10 cellular contexts compared by ENCODE assay signal in genomic region chr9:95313010-95313498, GRCh38. TPM values are rescaled to one million over a fixed set of nuclear protein-coding genes. Genes with fewer than 3 reads are reported as not detected.
DNase-seq lines count a peak whose midpoint lies in the region; ATAC-seq, FAIRE-seq and TF ChIP-seq lines count a peak whose summit lies in the region.
"Had no signal": no experiment of that assay in that cellular context is flagged by ENCODE, and none has a peak within 500 bp of the region (broad histone marks: within the 10 kb centered on the region; RNA-seq: fewer than 3 reads in every experiment).

No MANE protein-coding gene starts in this region.

- intact Hi-C loops in dendritic cell treated with granulocyte-macrophage colony-stimulating factor and Interleukin-4, amounts not matched to agents 40 ng/mL and 50 ng/mL, for 4 days (cut with micrococcal nuclease) = loop anchor here (10.0 kb wide), 1 partner anchor 562 kb away; the partner anchor contains the start of gene ERCC6L2
- intact Hi-C loops in HepG2 (cut with micrococcal nuclease; ENCODE audit: unreplicated experiment) = no loop called here

- H3K4me3 ChIP-seq in GM23338 (peak overlapping the region; percentile 68), HepG2 (replicated peaks in 1 of 3; ENCODE audit: insufficient read depth in 1 of 3, low read depth in 2 of 3, low read length in 3 of 3) (peak overlapping the region; percentile 21 to 60 (median 47)), subcutaneous abdominal adipose tissue (ENCODE audit: low read depth in 1 of 5, low read length in 5 of 5) (peak overlapping the region; percentile 49 to 66 (median 61))

- no peak overlapping the region for H3K27ac Mint-ChIP-seq in GM23338
- no peak overlapping the region for H3K27ac Mint-ChIP-seq in dendritic cell treated with granulocyte-macrophage colony-stimulating factor and Interleukin-4, amounts not matched to agents 40 ng/mL and 50 ng/mL, for 4 days

- no peak for TF ChIP-seq CTCF in GM23338 (conservative IDR thresholded peaks at IDR 0.05; ENCODE audit: low read depth in 2 of 2)
- TF ChIP-seq CTCF in HepG2 (CRISPR knock-in tag; IDR thresholded peaks at IDR 0.05) = no peak

- no peaks in the 10 kb centered on the region for H3K9me2 ChIP-seq in GM23338 (ENCODE audit: insufficient read depth)

- POLR2A ChIA-PET in HepG2 (lab: Yijun Ruan, JAX) = no interaction called here

- TF ChIP-seq RAD21 in HepG2 (CRISPR knock-in tag; IDR thresholded peaks at IDR 0.05) = no peak

- peak overlapping the region; percentile 83 for H3K4me3 Mint-ChIP-seq in GM23338
- H3K4me3 Mint-ChIP-seq in dendritic cell treated with granulocyte-macrophage colony-stimulating factor and Interleukin-4, amounts not matched to agents 40 ng/mL and 50 ng/mL, for 4 days = peak overlapping the region; percentile 72

- H3K4me1 ChIP-seq in GM23338 (ENCODE audit: insufficient read depth) (peaks cover 9% of the 10 kb centered on the region), HepG2 (ENCODE audit: insufficient read depth, low read length) (peaks cover 49% of the 10 kb centered on the region), subcutaneous abdominal adipose tissue (ENCODE audit: control insufficient read depth in 5 of 5, insufficient read depth in 5 of 5, low read length in 5 of 5) (peaks cover 3 to 18% (median 15%) of the 10 kb centered on the region in 5 donors)

- peaks cover 57% of the 10 kb centered on the region for H3K79me2 ChIP-seq in GM23338 (replicated peaks; ENCODE audit: insufficient read depth)
- H3K79me2 ChIP-seq in HepG2 (ENCODE audit: insufficient read depth, low read length) = peaks cover 51% of the 10 kb centered on the region

- 0 out of 2 replicates have a peak, but pooled peaks cover 4% of the 10 kb centered on the region for H3F3A ChIP-seq in GM23338 (replicated peaks; ENCODE audit: low read depth)

- FAIRE-seq in HepG2 (lab: Jason Lieb, UNC) = no peak
- FAIRE-seq: GM18507, islet of Langerhans had no signal

- peaks cover 3% of the 10 kb centered on the region for H3K27me3 Mint-ChIP-seq in GM23338 (ENCODE audit: insufficient read depth, low read depth, poor library complexity)
- H3K27me3 Mint-ChIP-seq in dendritic cell treated with granulocyte-macrophage colony-stimulating factor and Interleukin-4, amounts not matched to agents 40 ng/mL and 50 ng/mL, for 4 days = peaks cover 23% of the 10 kb centered on the region

- H2AFZ ChIP-seq in GM23338 = peak overlapping the region; percentile 77; the same call in 1 of the 2 replicates
- H2AFZ ChIP-seq in HepG2 (ENCODE audit: low read length) = no peak overlapping the region

- H3K27ac ChIP-seq in GM23338 (ENCODE audit: low read depth) (no peak overlapping the region), HepG2 (ENCODE audit: extremely low read length, insufficient read depth, low read length) (no peak overlapping the region), subcutaneous abdominal adipose tissue (ENCODE audit: low read depth, low read length) (no peak overlapping the region)

- H3K4me1 Mint-ChIP-seq in GM23338 = peaks cover 23% of the 10 kb centered on the region
- H3K4me1 Mint-ChIP-seq in dendritic cell treated with granulocyte-macrophage colony-stimulating factor and Interleukin-4, amounts not matched to agents 40 ng/mL and 50 ng/mL, for 4 days (ENCODE audit: low read depth) = peaks cover 26% of the 10 kb centered on the region

- no peaks in the 10 kb centered on the region for H3K9me3 Mint-ChIP-seq in GM23338
- no peaks in the 10 kb centered on the region for H3K9me3 Mint-ChIP-seq in dendritic cell treated with granulocyte-macrophage colony-stimulating factor and Interleukin-4, amounts not matched to agents 40 ng/mL and 50 ng/mL, for 4 days

- CTCF ChIA-PET in HepG2 (lab: Yijun Ruan, JAX; ENCODE audit: low intra/inter-chr PET ratio, low total read pairs) = no interaction called here

- ATAC-seq in GM23338 (peak; percentile 65), HepG2 (peak; percentile 64), HG02798 (IDR thresholded peaks at IDR 0.05; ENCODE audit: poor library complexity, unreplicated experiment) (no peak), GM21717 (IDR thresholded peaks at IDR 0.05; ENCODE audit: unreplicated experiment) (no peak)

- 70% methylated on average over 29 of the region's 29 CpGs for WGBS in HepG2 (ENCODE audit: low lambda C conversion rate)

- no peaks in the 10 kb centered on the region for H3K9me3 ChIP-seq in HepG2 (ENCODE audit: low read length)
- H3K9me3 ChIP-seq in subcutaneous abdominal adipose tissue (ENCODE audit: control insufficient read depth in 5 of 5, low read length in 5 of 5) = no peaks in the 10 kb centered on the region

- no TSS peak for BruUV-seq in HepG2 (replicated peaks; lab: Mats Ljungman, UMichigan)

- peak overlapping the region; percentile 14; the same call in 1 of the 2 replicates for H3K9ac ChIP-seq in HepG2 (ENCODE audit: insufficient read depth, low read depth, low read length)
- H3K9ac ChIP-seq in subcutaneous abdominal adipose tissue (ENCODE audit: low read length in 5 of 5) = peak overlapping the region in 2 of 5 donors; percentile 20 to 23

- H4K20me1 ChIP-seq in GM23338 (replicated peaks; ENCODE audit: insufficient read depth) (no peaks in the 10 kb centered on the region), HepG2 (ENCODE audit: insufficient read depth, low read length) (no peaks in the 10 kb centered on the region)

- no peak for TF ChIP-seq EP300 in HepG2 (IDR thresholded peaks at IDR 0.05; ENCODE audit: low read depth in 2 of 2, low read length in 2 of 2)
- TF ChIP-seq EP300 in HepG2 (CRISPR knock-in tag; IDR thresholded peaks at IDR 0.05; ENCODE audit: borderline replicate concordance) = no peak

- in situ Hi-C loops in HepG2 (cut with HindIII; ENCODE audit: extremely low pct_ligation_motif_present, low pct_unique_long_range_greater_than_20kb) = no loop called here

- TF ChIP-seq POLR2A in HepG2 (IDR thresholded peaks at IDR 0.05; ENCODE audit: insufficient read depth in 1 of 2, low read depth in 2 of 2, low read length in 2 of 2) = peak in 1 of 2 experiments; percentile 54; a peak in 1 of 4 replicates

- no peaks in the 10 kb centered on the region for H3K36me3 Mint-ChIP-seq in GM23338 (ENCODE audit: low read depth)
- peaks cover 7% of the 10 kb centered on the region for H3K36me3 Mint-ChIP-seq in dendritic cell treated with granulocyte-macrophage colony-stimulating factor and Interleukin-4, amounts not matched to agents 40 ng/mL and 50 ng/mL, for 4 days (ENCODE audit: low read depth)

- H3K4me2 ChIP-seq in GM23338 = peak overlapping the region; percentile 75
- H3K4me2 ChIP-seq in HepG2 (ENCODE audit: low read depth, low read length) = peak overlapping the region; percentile 63

- DNase-seq in A172 (ENCODE audit: low spot score) (peak; percentile 64), GM23338 (ENCODE audit: low spot score) (peak; percentile 92), NCI-H82 (lab: John Stamatoyannopoulos, UW) (peak; percentile 96), HepG2 (ENCODE audit: low spot score) (peak; percentile 75)

- H3K27me3 ChIP-seq in GM23338 (ENCODE audit: insufficient read depth) (no peaks in the 10 kb centered on the region), HepG2 (ENCODE audit: control insufficient read depth in 1 of 2, insufficient read depth in 2 of 2, low read length in 2 of 2) (no peaks in the 10 kb centered on the region), subcutaneous abdominal adipose tissue (ENCODE audit: control insufficient read depth in 5 of 5, insufficient read depth in 4 of 5, low read length in 5 of 5) (no peaks in the 10 kb centered on the region)

- H3K36me3 ChIP-seq in GM23338 (ENCODE audit: insufficient read depth) (no peaks in the 10 kb centered on the region), HepG2 (replicated peaks in 1 of 2; ENCODE audit: control insufficient read depth in 1 of 2, insufficient read depth in 2 of 2, low read length in 2 of 2) (peaks cover 0 to 2% of the 10 kb centered on the region in 2 experiments; a peak in 1 of 5 replicates), subcutaneous abdominal adipose tissue (ENCODE audit: control insufficient read depth in 5 of 5, insufficient read depth in 5 of 5, low read length in 5 of 5) (no peaks in the 10 kb centered on the region)

RNA-seq across cellular contexts. Expression of gene FANCC, which starts 4.5 kb away (rescaled TPM):
- total RNA-seq in A172 (2014; rRNA removed; shearing (Covaris generic)) = 13.4 and 18.2 TPM in 2 replicates
- total RNA-seq in GM23338 (2014; rRNA removed; shearing (Covaris generic)) = 12.9 and 18.1 TPM in 2 replicates
- 7.1 and 7.8 TPM in 2 replicates for polyA plus RNA-seq in GM23338 (2016; fragmentation: Nextera tagmentation; extraction: Ambion mirVana)
- 7.4 and 11.4 TPM in 2 replicates for total RNA-seq in HepG2 (2016; rRNA removed; fragmentation: Illumina TruSeq; extraction: Trizol)
- 5.6 and 5.9 TPM in 2 replicates for total RNA-seq in HepG2 (2016; cell fraction: cytosol; rRNA removed; fragmentation: Illumina TruSeq; extraction: Trizol; ENCODE audit: low read depth)
- total RNA-seq in HepG2 (2016; cell fraction: insoluble cytoplasmic fraction; rRNA removed; fragmentation: Illumina TruSeq; extraction: Trizol) = 8.0 and 9.7 TPM in 2 replicates
- 7.2 and 7.7 TPM in 2 replicates for total RNA-seq in HepG2 (2016; cell fraction: membrane; rRNA removed; fragmentation: Illumina TruSeq; extraction: Trizol)
- 23.6 and 26.0 TPM in 2 replicates for total RNA-seq in HepG2 (2016; cell fraction: nucleus; rRNA removed; fragmentation: Illumina TruSeq; extraction: Trizol)
- polyA plus RNA-seq in HepG2 (2011; rRNA removed) = 7.3 and 8.6 TPM in 2 replicates
- polyA plus RNA-seq in HepG2 (2011; cell fraction: cytosol; rRNA removed) = 5.1 and 5.7 TPM in 2 replicates
- polyA plus RNA-seq in HepG2 (2011; cell fraction: nucleus; rRNA removed) = 8.3 and 9.9 TPM in 2 replicates
- 6.4 and 7.4 TPM in 2 replicates for polyA plus RNA-seq in HepG2 (2012)
- 1.5 and 2.7 TPM in 2 replicates for polyA plus RNA-seq in HepG2 (2016; cell fraction: cytosol; fragmentation: Illumina TruSeq; extraction: Trizol; ENCODE audit: low read depth)
- 14.2 and 14.5 TPM in 2 replicates for polyA plus RNA-seq in HepG2 (2016; cell fraction: insoluble cytoplasmic fraction; fragmentation: Illumina TruSeq; extraction: Trizol; ENCODE audit: low read depth)
- 4.3 and 4.6 TPM in 2 replicates for polyA plus RNA-seq in HepG2 (2016; cell fraction: membrane; fragmentation: Illumina TruSeq; extraction: Trizol; ENCODE audit: low read depth)
- 12.6 and 13.6 TPM in 2 replicates for polyA plus RNA-seq in HepG2 (2016; cell fraction: nucleus; fragmentation: Illumina TruSeq; extraction: Trizol; ENCODE audit: insufficient read depth, low read depth)
- polyA minus RNA-seq in HepG2 (2011; rRNA and poly(A)+ RNA removed; ENCODE audit: low replicate concordance) = 10.0 and 32.5 TPM in 2 replicates
- polyA minus RNA-seq in HepG2 (2011; cell fraction: cytosol; rRNA and poly(A)+ RNA removed) = 6.2 and 7.1 TPM in 2 replicates
- 35.4 and 38.5 TPM in 2 replicates for polyA minus RNA-seq in HepG2 (2011; cell fraction: nucleus; rRNA and poly(A)+ RNA removed)

Comparison
In these comparisons a context has a peak if more than half of its experiments do, and no peak if none do; other contexts are left out.
1. ATAC-seq: peak in GM23338 (single experiment) and HepG2 (single experiment); none in HG02798 (single experiment) and GM21717 (single experiment).
2. Peak in every context shown above with its lines, with median percentiles within 50 percentile points of each other: DNase-seq and H3K4me3 ChIP-seq.